Comparison of ENCODE assay signal across 1 cellular context in genomic region chr11:65556470-65557279, GRCh38.
TF ChIP-seq lines count a peak whose summit lies in the region.

No MANE protein-coding gene starts in this region.

TF ChIP-seq in GM23338, 12 proteins besides CTCF, POLR2A, EP300 and RAD21 (continued from another document):
- no peak for TF ChIP-seq ZNF462 (CRISPR knock-in tag; IDR thresholded peaks at IDR 0.05)
- TF ChIP-seq NANOG (IDR thresholded peaks at IDR 0.05; ENCODE audit: borderline replicate concordance): no peak
- no peak for TF ChIP-seq CREB1 (CRISPR knock-in tag; IDR thresholded peaks at IDR 0.05; ENCODE audit: low read depth)
